In the genomic region with DNA sequence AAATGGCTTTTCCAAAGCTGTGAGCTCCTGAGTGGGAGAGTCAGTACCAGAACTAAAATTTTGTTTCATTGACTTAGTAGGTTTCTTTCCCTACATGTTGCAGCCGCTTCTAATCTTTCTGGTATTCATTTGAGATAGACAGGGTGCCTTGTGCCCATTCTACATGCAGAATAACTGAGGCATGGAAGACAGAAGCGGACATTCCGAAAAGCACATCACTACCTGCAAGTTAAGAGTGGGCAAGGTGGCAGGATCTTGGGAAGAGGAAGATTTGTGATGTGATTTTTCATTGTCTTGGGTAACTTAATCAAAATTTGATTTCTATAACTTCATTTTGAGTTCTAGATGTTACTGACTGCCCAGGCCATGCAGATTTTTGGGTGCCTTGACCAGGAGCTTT, we compare ENCODE assay signal across 21 cellular contexts. TPM values are rescaled to one million over a fixed set of nuclear protein-coding genes. Genes with fewer than 3 reads are reported as not detected.
DNase-seq lines count a peak whose midpoint lies in the region; ATAC-seq and TF ChIP-seq lines count a peak whose summit lies in the region.
"Had no signal": no experiment of that assay in that cellular context is flagged by ENCODE, and none has a peak within 500 bp of the region (broad histone marks: within the 10 kb centered on the region; RNA-seq: fewer than 3 reads in every experiment).

No MANE protein-coding gene starts in this region.

- no peak overlapping the region for H3K4me3 ChIP-seq in BLaER1 treated with 17β-estradiol and CSF1 and Interleukin-3, amounts not matched to agents 10 nM and 100 nM
- H3K4me3 ChIP-seq in esophagus squamous epithelium = no peak overlapping the region
- H3K4me3 ChIP-seq: vagina had no signal

- TF ChIP-seq CTCF in nephron (IDR thresholded peaks at IDR 0.05; ENCODE audit: unreplicated experiment in 3 of 3) = no peak
- TF ChIP-seq CTCF in esophagus squamous epithelium (IDR thresholded peaks at IDR 0.05) = no peak

- no peak for ATAC-seq in activated T-helper 17 cell treated with anti-CD3 and anti-CD28 coated beads, Interleukin-2, amount 50 U/mL, for 72 hours (replicated peaks)
- no peak for ATAC-seq in stimulated activated effector memory CD8-positive, alpha-beta T cell treated with anti-CD3 and anti-CD28 coated beads, Interleukin-12 subunit alpha, Interleukin-12 subunit beta, amount 100 ng/mL, for 72 hours
- ATAC-seq: esophagus mucosa, gastrocnemius medialis, WTC11 had no signal

- peaks cover 0 to 10% (median 3%) of the 10 kb centered on the region in 11 experiments; a peak in 7 of 22 replicates for H4K20me1 ChIP-seq in BLaER1 treated with 17β-estradiol and CSF1 and Interleukin-3, amounts not matched to agents 10 nM and 100 nM

- peak overlapping the region in 8 of 11 experiments; percentile 85 to 99 (median 94); a peak in 6 of 22 replicates for H3K4me2 ChIP-seq in BLaER1 treated with 17β-estradiol and CSF1 and Interleukin-3, amounts not matched to agents 10 nM and 100 nM

- H3K36me3 Mint-ChIP-seq in activated CD4-positive, alpha-beta T cell treated with anti-CD3 and anti-CD28 coated beads, Interleukin-2, amount 10 ng/mL, durations not matched to agents 7 days and 5 days (ENCODE audit: low read depth) = peaks cover 13% of the 10 kb centered on the region
- H3K36me3 Mint-ChIP-seq in activated T-helper 17 cell treated with anti-CD3 and anti-CD28 coated beads, Interleukin-2, amount 50 U/mL, for 72 hours (ENCODE audit: low read depth) = peaks cover 12% of the 10 kb centered on the region
- peaks cover 14% of the 10 kb centered on the region for H3K36me3 Mint-ChIP-seq in nephron (ENCODE audit: low read depth)
- peaks cover 20% of the 10 kb centered on the region for H3K36me3 Mint-ChIP-seq in stimulated activated effector memory CD8-positive, alpha-beta T cell treated with anti-CD3 and anti-CD28 coated beads, Interleukin-12 subunit alpha, Interleukin-12 subunit beta, amount 100 ng/mL, for 72 hours
- H3K36me3 Mint-ChIP-seq: WTC11 had no signal

- DNase-seq in activated CD4-positive, alpha-beta T cell treated with anti-CD3 and anti-CD28 coated beads, Interleukin-2, amount 10 ng/mL, durations not matched to agents 7 days and 5 days = no peak
- DNase-seq in activated CD4-positive, alpha-beta T cell treated with anti-CD3 and anti-CD28 coated beads, Interleukin-2, amount 50 U/mL, for 48 hours = no peak
- DNase-seq in NCI-H2107 (lab: John Stamatoyannopoulos, UW) (no peak), esophagus squamous epithelium (lab: John Stamatoyannopoulos, UW) (no peak)
- DNase-seq in stimulated activated effector memory CD8-positive, alpha-beta T cell treated with anti-CD3 and anti-CD28 coated beads, Interleukin-12 subunit alpha, Interleukin-12 subunit beta, amount 100 ng/mL, for 72 hours (ENCODE audit: low spot score in 2 of 2) = no peak
- DNase-seq: activated effector memory CD4-positive, alpha-beta T cell treated with Interleukin-2 at 50 U/mL for 16 hours; amygdala; central memory CD4-positive, alpha-beta T cell; gastrocnemius medialis; HCEC 1CT; NCI-H1105; NCI-H510A; NK-92 treated with Interleukin-12 subunit alpha and Interleukin-12 subunit beta, amount 100 ng/mL, for 24 hours; spleen; T-helper 9 cell had no signal

- no peaks in the 10 kb centered on the region for H3K9me3 ChIP-seq in BLaER1 treated with 17β-estradiol and CSF1 and Interleukin-3, amounts not matched to agents 10 nM and 100 nM (replicated peaks in 1 of 11)
- H3K9me3 ChIP-seq in esophagus squamous epithelium = no peaks in the 10 kb centered on the region
- H3K9me3 ChIP-seq: gastrocnemius medialis, spleen, vagina had no signal

- H3K9ac ChIP-seq in BLaER1 treated with 17β-estradiol and CSF1 and Interleukin-3, amounts not matched to agents 10 nM and 100 nM = no peak overlapping the region

- no peak for TF ChIP-seq POLR2A in esophagus squamous epithelium (IDR thresholded peaks at IDR 0.05)

- peaks cover 32 to 56% (median 50%) of the 10 kb centered on the region in 10 experiments for H3K4me1 ChIP-seq in BLaER1 treated with 17β-estradiol and CSF1 and Interleukin-3, amounts not matched to agents 10 nM and 100 nM
- H3K4me1 ChIP-seq in esophagus squamous epithelium = peaks cover 13 to 68% (median 16%) of the 10 kb centered on the region in 3 donors

- no peaks in the 10 kb centered on the region for H3K27me3 ChIP-seq in BLaER1 treated with 17β-estradiol and CSF1 and Interleukin-3, amounts not matched to agents 10 nM and 100 nM
- no peaks in the 10 kb centered on the region for H3K27me3 ChIP-seq in esophagus squamous epithelium
- H3K27me3 ChIP-seq: gastrocnemius medialis, spleen, vagina had no signal

- H3K9me3 Mint-ChIP-seq in activated CD4-positive, alpha-beta T cell treated with anti-CD3 and anti-CD28 coated beads, Interleukin-2, amount 10 ng/mL, durations not matched to agents 7 days and 5 days = no peaks in the 10 kb centered on the region
- H3K9me3 Mint-ChIP-seq in activated T-helper 17 cell treated with anti-CD3 and anti-CD28 coated beads, Interleukin-2, amount 50 U/mL, for 72 hours = no peaks in the 10 kb centered on the region
- H3K9me3 Mint-ChIP-seq in nephron = no peaks in the 10 kb centered on the region
- no peaks in the 10 kb centered on the region for H3K9me3 Mint-ChIP-seq in stimulated activated effector memory CD8-positive, alpha-beta T cell treated with anti-CD3 and anti-CD28 coated beads, Interleukin-12 subunit alpha, Interleukin-12 subunit beta, amount 100 ng/mL, for 72 hours
- H3K9me3 Mint-ChIP-seq: WTC11 had no signal

- peak overlapping the region; percentile 97 for H3K4me3 Mint-ChIP-seq in activated CD4-positive, alpha-beta T cell treated with anti-CD3 and anti-CD28 coated beads, Interleukin-2, amount 10 ng/mL, durations not matched to agents 7 days and 5 days
- H3K4me3 Mint-ChIP-seq in activated T-helper 17 cell treated with anti-CD3 and anti-CD28 coated beads, Interleukin-2, amount 50 U/mL, for 72 hours = peak overlapping the region; percentile 97
- H3K4me3 Mint-ChIP-seq in nephron = peak overlapping the region; percentile 70 to 100 (median 98)
- H3K4me3 Mint-ChIP-seq in stimulated activated effector memory CD8-positive, alpha-beta T cell treated with anti-CD3 and anti-CD28 coated beads, Interleukin-12 subunit alpha, Interleukin-12 subunit beta, amount 100 ng/mL, for 72 hours = no peak overlapping the region

- intact Hi-C loops in esophagus squamous epithelium (cut with DNase I) = no loop called here

- WGBS in esophagus squamous epithelium, 2 donors = 80 to 92% methylated on average over 3 of the region's 3 CpGs

- POLR2A ChIA-PET in activated CD4-positive, alpha-beta T cell treated with anti-CD3 and anti-CD28 coated beads, Interleukin-2, amount 10 ng/mL, durations not matched to agents 7 days and 5 days (lab: Charles Lee) = no interaction called here

- H3K4me1 Mint-ChIP-seq in activated CD4-positive, alpha-beta T cell treated with anti-CD3 and anti-CD28 coated beads, Interleukin-2, amount 10 ng/mL, durations not matched to agents 7 days and 5 days = peaks cover 55% of the 10 kb centered on the region
- peaks cover 15% of the 10 kb centered on the region for H3K4me1 Mint-ChIP-seq in activated T-helper 17 cell treated with anti-CD3 and anti-CD28 coated beads, Interleukin-2, amount 50 U/mL, for 72 hours
- peaks cover 42% of the 10 kb centered on the region for H3K4me1 Mint-ChIP-seq in nephron
- peaks cover 48% of the 10 kb centered on the region for H3K4me1 Mint-ChIP-seq in stimulated activated effector memory CD8-positive, alpha-beta T cell treated with anti-CD3 and anti-CD28 coated beads, Interleukin-12 subunit alpha, Interleukin-12 subunit beta, amount 100 ng/mL, for 72 hours

- no peak overlapping the region for H3K27ac Mint-ChIP-seq in activated CD4-positive, alpha-beta T cell treated with anti-CD3 and anti-CD28 coated beads, Interleukin-2, amount 10 ng/mL, durations not matched to agents 7 days and 5 days
- H3K27ac Mint-ChIP-seq in activated T-helper 17 cell treated with anti-CD3 and anti-CD28 coated beads, Interleukin-2, amount 50 U/mL, for 72 hours = no peak overlapping the region
- peak overlapping the region in 2 of 3 experiments; percentile 26 for H3K27ac Mint-ChIP-seq in nephron
- no peak overlapping the region for H3K27ac Mint-ChIP-seq in stimulated activated effector memory CD8-positive, alpha-beta T cell treated with anti-CD3 and anti-CD28 coated beads, Interleukin-12 subunit alpha, Interleukin-12 subunit beta, amount 100 ng/mL, for 72 hours
- H3K27ac Mint-ChIP-seq: WTC11 had no signal

- H3K27ac ChIP-seq in BLaER1 treated with 17β-estradiol and CSF1 and Interleukin-3, amounts not matched to agents 10 nM and 100 nM = no peak overlapping the region
- H3K27ac ChIP-seq in esophagus squamous epithelium = no peak overlapping the region
- H3K27ac ChIP-seq: vagina had no signal

- CTCF ChIA-PET in activated CD4-positive, alpha-beta T cell treated with anti-CD3 and anti-CD28 coated beads, Interleukin-2, amount 10 ng/mL, durations not matched to agents 7 days and 5 days (lab: Charles Lee) = no interaction called here

- peaks cover 10 to 29% (median 14%) of the 10 kb centered on the region in 11 experiments; a peak in 17 of 22 replicates for H3K36me3 ChIP-seq in BLaER1 treated with 17β-estradiol and CSF1 and Interleukin-3, amounts not matched to agents 10 nM and 100 nM
- H3K36me3 ChIP-seq in esophagus squamous epithelium = peaks cover 0 to 11% (median 0%) of the 10 kb centered on the region in 3 donors

- H3K27me3 Mint-ChIP-seq in activated CD4-positive, alpha-beta T cell treated with anti-CD3 and anti-CD28 coated beads, Interleukin-2, amount 10 ng/mL, durations not matched to agents 7 days and 5 days = no peaks in the 10 kb centered on the region
- no peaks in the 10 kb centered on the region for H3K27me3 Mint-ChIP-seq in activated T-helper 17 cell treated with anti-CD3 and anti-CD28 coated beads, Interleukin-2, amount 50 U/mL, for 72 hours
- H3K27me3 Mint-ChIP-seq in nephron (ENCODE audit: low read depth) = peaks cover 3% of the 10 kb centered on the region

RNA-seq across cellular contexts. Expression of a gene that starts 2.0 kb away (rescaled TPM):
- 10 to 100 TPM; 25.9 to 26.3 TPM for total RNA-seq in activated CD4-positive, alpha-beta T cell treated with anti-CD3 and anti-CD28 coated beads, Interleukin-2, amount 10 ng/mL, durations not matched to agents 7 days and 5 days
- 10 to 100 TPM; 16.1 to 17.9 TPM for total RNA-seq in activated T-helper 17 cell treated with anti-CD3 and anti-CD28 coated beads, Interleukin-2, amount 50 U/mL, for 72 hours
- 1 to 10 TPM; 5.8 to 8.0 (median 7.0) TPM for total RNA-seq in esophagus squamous epithelium

RNA-seq across cellular contexts. Expression of a gene that starts 23.5 kb away (rescaled TPM):
- total RNA-seq in activated CD4-positive, alpha-beta T cell treated with anti-CD3 and anti-CD28 coated beads, Interleukin-2, amount 10 ng/mL, durations not matched to agents 7 days and 5 days = 1 to 10 TPM; 4.2 TPM
- 1 to 10 TPM; 2.9 to 4.2 TPM for total RNA-seq in activated T-helper 17 cell treated with anti-CD3 and anti-CD28 coated beads, Interleukin-2, amount 50 U/mL, for 72 hours
- total RNA-seq in esophagus squamous epithelium = 1 to 10 TPM; 2.0 to 9.0 (median 3.5) TPM

Comparison
In these comparisons a context has a peak if more than half of its experiments do, and no peak if none do; other contexts are left out.
1. H3K27ac Mint-ChIP-seq: peak in nephron (2 of 3); none in activated CD4-positive, alpha-beta T cell treated with anti-CD3 and anti-CD28 coated beads, Interleukin-2, amount 10 ng/mL, durations not matched to agents 7 days and 5 days (single experiment), activated T-helper 17 cell treated with anti-CD3 and anti-CD28 coated beads, Interleukin-2, amount 50 U/mL, for 72 hours (single experiment) and stimulated activated effector memory CD8-positive, alpha-beta T cell treated with anti-CD3 and anti-CD28 coated beads, Interleukin-12 subunit alpha, Interleukin-12 subunit beta, amount 100 ng/mL, for 72 hours (single experiment).